19 cellular contexts compared by ENCODE assay signal in the genomic region with DNA sequence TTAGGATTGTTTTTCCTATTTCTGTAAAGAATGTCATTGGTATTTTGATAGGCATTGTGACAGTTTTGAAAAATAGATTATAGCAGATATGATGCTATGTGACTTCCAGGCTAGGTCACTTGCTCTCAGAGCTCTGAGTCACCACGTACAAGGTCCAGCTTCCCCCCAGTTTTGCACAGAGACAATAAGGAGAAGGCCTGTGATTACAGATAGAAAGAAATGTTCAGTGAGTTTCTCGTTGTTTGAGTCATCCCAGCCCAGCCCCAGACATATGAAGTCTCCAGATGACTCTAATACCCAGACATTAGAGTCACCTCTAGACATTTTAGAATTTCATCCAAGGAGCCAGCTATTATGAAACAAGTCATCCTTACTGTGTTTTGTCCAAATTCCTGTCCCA. TPM values are rescaled to one million over a fixed set of nuclear protein-coding genes. Genes with fewer than 3 reads are reported as not detected.
DNase-seq lines count a peak whose midpoint lies in the region; ATAC-seq and TF ChIP-seq lines count a peak whose summit lies in the region.
"Had no signal": no experiment of that assay in that cellular context is flagged by ENCODE, and none has a peak within 500 bp of the region (broad histone marks: within the 10 kb centered on the region; RNA-seq: fewer than 3 reads in every experiment).

No MANE protein-coding gene starts in this region.

- in situ Hi-C loops in G401 (cut with HindIII; ENCODE audit: low sequenced_read_pairs) (no loop called here), GM13976 (cut with MboI; ENCODE audit: low sequenced_read_pairs, unreplicated experiment) (no loop called here)

- H3K36me3 Mint-ChIP-seq in HFFc6 (ENCODE audit: low read depth) (peaks cover 2% of the 10 kb centered on the region; the same call in 1 of the 2 replicates), endodermal cell (ENCODE audit: low read depth) (no peaks in the 10 kb centered on the region)
- H3K36me3 Mint-ChIP-seq: activated naive CD4-positive, alpha-beta T cell treated with anti-CD3 and anti-CD28 coated beads, Interleukin-2, amount 50 U/mL, for 72 hours; natural killer cell treated with Interleukin-12 subunit alpha and Interleukin-12 subunit beta and Interleukin-15 and Interleukin-18, amount 100 ng/mL, for 72 hours; stimulated activated memory B cell treated with anti-CD40 and anti-IgM and Interleukin-4, amounts not matched to agents 10 μg/mL and 1 μg/mL and 100 μg/mL, for 72 hours had no signal

- H3K4me1 Mint-ChIP-seq in HFFc6 (ENCODE audit: low read depth) (peaks cover 50% of the 10 kb centered on the region), endodermal cell (peaks cover 20% of the 10 kb centered on the region)
- H3K4me1 Mint-ChIP-seq: activated B cell treated with CpG ODN at 0.5 μM for 24 hours; B cell; stimulated activated memory B cell treated with anti-CD40 and anti-IgM and Interleukin-4, amounts not matched to agents 10 μg/mL and 1 μg/mL and 100 μg/mL, for 72 hours had no signal

- H3K27ac ChIP-seq in ACC112 (ENCODE audit: low read depth, low read length) (peak overlapping the region; percentile 32; the same call in 1 of the 2 replicates), endodermal cell (ENCODE audit: low read depth, low read length) (no peak overlapping the region)
- H3K27ac ChIP-seq: lower lobe of right lung had no signal

- DNase-seq in HFFc6 (peak; percentile 91), astrocyte of the hippocampus (ENCODE audit: low read depth, low spot score) (peak; percentile 69), islet precursor cell (peak; percentile 67), G401 (ENCODE audit: low spot score) (no peak), GM13976 (ENCODE audit: low spot score) (no peak), endodermal cell (no peak)
- DNase-seq: activated B cell treated with CpG ODN at 0.5 μM for 24 hours, DMS53, erythroblast, lower lobe of right lung, NCI-H1930, NCI-H526, T-helper 1 cell had no signal

- H3K4me1 ChIP-seq in ACC112 (ENCODE audit: control insufficient read depth, insufficient read depth, low read length, unreplicated experiment): peaks cover 23% of the 10 kb centered on the region
- H3K4me1 ChIP-seq in endodermal cell (ENCODE audit: control insufficient read depth, insufficient read depth, low read length): peaks cover 5% of the 10 kb centered on the region
- H3K4me1 ChIP-seq: lower lobe of right lung had no signal

- H3K9me3 ChIP-seq in endodermal cell (ENCODE audit: control insufficient read depth, low read length): no peaks in the 10 kb centered on the region
- H3K9me3 ChIP-seq: lower lobe of right lung had no signal

- WGBS in endodermal cell (ENCODE audit: insufficient coverage in 1 of 2, insufficient read length in 1 of 2), 2 experiments: 83 to 91% methylated on average over 1 to 2 of the region's 2 CpGs

- H3K9me3 Mint-ChIP-seq in HFFc6: no peaks in the 10 kb centered on the region
- H3K9me3 Mint-ChIP-seq in endodermal cell: no peaks in the 10 kb centered on the region
- H3K9me3 Mint-ChIP-seq: activated naive CD4-positive, alpha-beta T cell treated with anti-CD3 and anti-CD28 coated beads, Interleukin-2, amount 50 U/mL, for 72 hours; natural killer cell treated with Interleukin-12 subunit alpha and Interleukin-12 subunit beta and Interleukin-15 and Interleukin-18, amount 100 ng/mL, for 72 hours had no signal

- H3K79me2 ChIP-seq in ACC112 (ENCODE audit: control insufficient read depth, insufficient read depth, low read length, unreplicated experiment): no peaks in the 10 kb centered on the region

- no peak overlapping the region for H3K9ac ChIP-seq in endodermal cell (ENCODE audit: extremely low read depth, low read length, poor library complexity, severe bottlenecking)

- H3K27me3 Mint-ChIP-seq in HFFc6 (ENCODE audit: insufficient read depth) (peaks cover 1% of the 10 kb centered on the region; the same call in 1 of the 2 replicates), endodermal cell (ENCODE audit: insufficient read depth) (peaks cover 1% of the 10 kb centered on the region)
- H3K27me3 Mint-ChIP-seq: B cell had no signal

- peak overlapping the region; percentile 53 for H3K27ac Mint-ChIP-seq in HFFc6
- no peak overlapping the region for H3K27ac Mint-ChIP-seq in endodermal cell
- H3K27ac Mint-ChIP-seq: activated B cell treated with CpG ODN at 0.5 μM for 24 hours; activated naive CD4-positive, alpha-beta T cell treated with anti-CD3 and anti-CD28 coated beads, Interleukin-2, amount 50 U/mL, for 72 hours; B cell; natural killer cell treated with Interleukin-12 subunit alpha and Interleukin-12 subunit beta and Interleukin-15 and Interleukin-18, amount 100 ng/mL, for 72 hours; stimulated activated memory B cell treated with anti-CD40 and anti-IgM and Interleukin-4, amounts not matched to agents 10 μg/mL and 1 μg/mL and 100 μg/mL, for 72 hours had no signal

- H2AFZ ChIP-seq in ACC112 (ENCODE audit: low read length, unreplicated experiment): no peak overlapping the region

- ATAC-seq in GM19397 (IDR thresholded peaks at IDR 0.05; ENCODE audit: unreplicated experiment): no peak
- ATAC-seq: lower lobe of right lung had no signal

- H3K36me3 ChIP-seq in ACC112 (ENCODE audit: insufficient read depth, low read length) (no peaks in the 10 kb centered on the region), endodermal cell (ENCODE audit: control insufficient read depth, insufficient read depth, low read length) (no peaks in the 10 kb centered on the region)
- H3K36me3 ChIP-seq: lower lobe of right lung had no signal

- H3K4me3 ChIP-seq in ACC112 (ENCODE audit: low read depth, low read length) (0 out of 2 replicates have a peak overlapping the region, but pooled peaks have one; percentile 21), endodermal cell (ENCODE audit: low read length) (no peak overlapping the region)
- H3K4me3 ChIP-seq: lower lobe of right lung had no signal

- no peak for TF ChIP-seq CTCF in HFFc6 (IDR thresholded peaks at IDR 0.05)
- TF ChIP-seq CTCF in GM13976 (IDR thresholded peaks at IDR 0.05; ENCODE audit: borderline replicate concordance, control extremely low read depth, extremely low read depth, insufficient read depth, missing control alignments): no peak
- no peak for TF ChIP-seq CTCF in endodermal cell (conservative IDR thresholded peaks at IDR 0.05)

- H3K4me3 Mint-ChIP-seq in HFFc6 (peak overlapping the region; percentile 33), endodermal cell (no peak overlapping the region)
- H3K4me3 Mint-ChIP-seq: activated B cell treated with CpG ODN at 0.5 μM for 24 hours; B cell; natural killer cell treated with Interleukin-12 subunit alpha and Interleukin-12 subunit beta and Interleukin-15 and Interleukin-18, amount 100 ng/mL, for 72 hours; stimulated activated memory B cell treated with anti-CD40 and anti-IgM and Interleukin-4, amounts not matched to agents 10 μg/mL and 1 μg/mL and 100 μg/mL, for 72 hours had no signal

- H3K27me3 ChIP-seq in ACC112 (ENCODE audit: insufficient read depth, low read length) (no peaks in the 10 kb centered on the region), endodermal cell (ENCODE audit: control insufficient read depth, insufficient read depth, low read length, poor library complexity, severe bottlenecking) (peaks cover 19% of the 10 kb centered on the region)

RNA-seq across cellular contexts. Expression of gene MFAP3L, which starts 57.2 kb away (rescaled TPM):
- 1 to 10 TPM in 5 of 6 experiments, under 1 TPM in 1; 0.94 to 6.4 (median 2.1) TPM for total RNA-seq in HFFc6 (2021; fragmentation: NEBNext Ultra II Directional; extraction: Animal tissue kit (Norgen Biotek cat#: 25700))
- total RNA-seq in G401 (2014; rRNA removed; shearing (Covaris generic)): 0.06 and 1.7 TPM in 2 replicates
- 10 to 100 TPM; 19.6 to 25.3 TPM for total RNA-seq in endodermal cell
- 5.8 TPM for polyA plus RNA-seq in endodermal cell (2013, experiment 1 of 2)
- polyA plus RNA-seq in endodermal cell (2013, experiment 2 of 2): 5.0 TPM

Comparison
In these comparisons a context has a peak if more than half of its experiments do, and no peak if none do; other contexts are left out.
1. DNase-seq: peak in HFFc6 (single experiment), astrocyte of the hippocampus (single experiment) and islet precursor cell (single experiment); none in G401 (single experiment), GM13976 (single experiment) and endodermal cell (single experiment).